ENCODE assay signal across 1 cellular context in the genomic region with DNA sequence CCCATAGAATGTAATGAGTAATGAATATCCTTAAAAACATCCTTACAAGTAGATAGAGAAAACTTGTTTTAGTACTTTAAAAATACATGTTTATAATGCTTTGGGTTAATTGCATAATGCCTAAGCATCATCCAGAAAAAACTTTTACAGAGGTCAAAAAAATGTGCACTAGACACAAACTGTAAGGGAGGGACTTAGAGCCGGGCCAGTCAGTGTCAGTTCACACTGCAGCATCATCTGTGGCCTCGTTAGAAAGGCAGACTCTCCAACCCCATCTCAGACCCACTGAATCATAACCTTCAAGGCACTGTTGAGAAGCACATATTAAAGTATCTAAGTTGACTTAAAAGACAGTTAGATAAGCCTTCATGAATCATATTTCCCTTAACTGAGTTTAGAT.
A peak's percentile ranks its signal among the peaks of the same experiment; 100 is the strongest.
TF ChIP-seq lines count a peak whose summit lies in the region.

No MANE protein-coding gene starts in this region.

TF ChIP-seq in K562, 482 proteins besides CTCF, POLR2A, EP300 and RAD21 (continued from another document):
- TF ChIP-seq POU5F1 (IDR thresholded peaks at IDR 0.05; ENCODE audit: borderline replicate concordance, low read depth, low read length, partially characterized antibody): no peak
- TF ChIP-seq MAFG (tag; conservative IDR thresholded peaks at IDR 0.05): no peak
- TF ChIP-seq RFX5 (IDR thresholded peaks at IDR 0.05; ENCODE audit: low read depth, low read length): peak; percentile 81
- TF ChIP-seq IRF2 (CRISPR knock-in tag; IDR thresholded peaks at IDR 0.05): no peak
- no peak for TF ChIP-seq VEZF1 (CRISPR knock-in tag; IDR thresholded peaks at IDR 0.05)
- no peak for TF ChIP-seq GTF2F1 (IDR thresholded peaks at IDR 0.05; ENCODE audit: low read depth, low read length)
